In the genomic region with DNA sequence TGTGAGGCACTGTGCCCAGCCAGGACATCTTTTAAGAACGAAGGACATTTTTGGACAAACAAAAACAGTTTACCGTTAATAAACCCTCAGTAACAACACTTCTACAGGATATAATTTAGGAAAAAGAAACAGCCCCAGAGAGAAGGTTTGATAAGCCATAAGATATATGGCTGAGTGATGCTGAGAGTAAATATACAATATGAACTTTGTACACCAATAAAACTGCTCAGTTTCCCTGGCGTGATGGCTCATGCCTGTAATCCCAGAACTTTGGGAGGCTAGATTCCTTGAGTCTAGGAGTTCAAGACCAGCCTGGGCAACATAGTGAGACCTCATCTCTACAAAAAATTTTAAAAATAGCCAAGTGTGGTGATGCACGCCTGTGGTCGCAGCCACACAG, we compare ENCODE assay signal across 6 cellular contexts. TPM values are rescaled to one million over a fixed set of nuclear protein-coding genes. Genes with fewer than 3 reads are reported as not detected.
"Had no signal": no experiment of that assay in that cellular context is flagged by ENCODE, and none has a peak within 500 bp of the region (broad histone marks: within the 10 kb centered on the region; RNA-seq: fewer than 3 reads in every experiment).

No MANE protein-coding gene starts in this region.

- H3K4me2 ChIP-seq: GM23338 had no signal

- ATAC-seq: GM23338 had no signal

- H3K4me3 ChIP-seq: GM23338 had no signal

- H2AFZ ChIP-seq: GM23338 had no signal

- DNase-seq: H9, HCEC 1CT, KBM-7 had no signal

RNA-seq across cellular contexts. Expression of a gene that starts 48.2 kb away (rescaled TPM):
- total RNA-seq: HT-29 had no signal
- polyA plus RNA-seq: IgD-negative memory B cell had no signal
